1 cellular context compared by ENCODE assay signal in the genomic region with DNA sequence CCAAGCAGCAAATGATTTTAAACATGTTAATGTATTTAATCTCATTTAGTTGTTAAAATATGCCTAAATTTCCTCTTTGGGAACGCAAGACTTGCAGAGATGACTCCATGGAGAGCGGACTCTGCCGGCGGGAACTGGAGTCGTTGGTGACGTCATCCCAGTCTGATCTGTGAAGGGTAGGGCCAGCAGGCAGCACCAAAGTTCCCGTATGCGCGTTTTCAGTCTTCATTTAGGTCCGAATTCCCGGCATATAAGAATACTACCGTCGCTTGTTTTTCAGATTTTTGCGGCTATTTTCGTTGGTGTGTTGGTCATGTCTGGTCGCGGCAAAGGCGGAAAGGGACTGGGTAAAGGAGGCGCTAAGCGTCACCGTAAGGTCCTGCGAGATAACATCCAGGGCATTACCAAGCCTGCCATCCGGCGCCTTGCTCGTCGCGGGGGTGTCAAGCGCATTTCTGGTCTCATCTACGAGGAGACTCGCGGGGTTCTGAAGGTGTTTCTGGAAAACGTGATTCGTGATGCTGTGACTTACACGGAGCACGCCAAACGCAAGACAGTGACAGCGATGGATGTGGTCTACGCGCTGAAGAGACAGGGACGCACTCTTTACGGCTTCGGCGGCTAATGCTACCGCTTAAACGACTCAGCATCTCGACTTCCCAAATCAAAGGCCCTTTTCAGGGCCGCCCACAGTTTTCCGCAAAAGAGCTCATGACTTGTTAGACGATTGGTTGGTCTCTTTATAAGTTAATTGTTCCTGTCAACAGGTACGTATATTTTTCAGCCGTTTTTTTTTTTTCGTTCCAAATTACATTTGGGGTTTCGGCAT.
A peak's percentile ranks its signal among the peaks of the same experiment; 100 is the strongest.
TF ChIP-seq lines count a peak whose summit lies in the region.

No MANE protein-coding gene starts in this region.

TF ChIP-seq in HepG2, 621 proteins besides CTCF, POLR2A, EP300 and RAD21 (continued from another document and continues in another):
- TF ChIP-seq MYPOP (CRISPR knock-in tag; IDR thresholded peaks at IDR 0.05) (peak; percentile 94), PPARG (CRISPR knock-in tag; conservative IDR thresholded peaks at IDR 0.05) (0 out of 2 replicates have a peak, but pooled peaks have one; percentile 26), ATF7-NPFF (CRISPR knock-in tag; IDR thresholded peaks at IDR 0.05; ENCODE audit: low read depth) (peak; percentile 37; the same call in 1 of the 2 replicates), SYNCRIP (IDR thresholded peaks at IDR 0.05; ENCODE audit: insufficient read depth, low read depth, low read length) (no peak), ZNF263 (CRISPR knock-in tag; IDR thresholded peaks at IDR 0.05) (no peak; the same call in 1 of the 2 replicates), SCMH1 (CRISPR knock-in tag; IDR thresholded peaks at IDR 0.05; ENCODE audit: borderline replicate concordance) (no peak), GTF3A (CRISPR knock-in tag; conservative IDR thresholded peaks at IDR 0.05) (no peak), ZKSCAN5 (CRISPR knock-in tag; IDR thresholded peaks at IDR 0.05) (no peak), JARID2 (CRISPR knock-in tag; IDR thresholded peaks at IDR 0.05; ENCODE audit: insufficient replicate concordance) (no peak), DNMT3B (CRISPR knock-in tag; conservative IDR thresholded peaks at IDR 0.05) (peak; percentile 94), GZF1 (CRISPR knock-in tag; IDR thresholded peaks at IDR 0.05) (peak; percentile 80), NBN (conservative IDR thresholded peaks at IDR 0.05) (no peak), ZNF17 (CRISPR knock-in tag; IDR thresholded peaks at IDR 0.05) (no peak), KDM1A (CRISPR knock-in tag; IDR thresholded peaks at IDR 0.05) (no peak; the same call in 1 of the 2 replicates), ZNF737 (CRISPR knock-in tag; IDR thresholded peaks at IDR 0.05; ENCODE audit: borderline replicate concordance) (no peak; the same call in 1 of the 2 replicates), ZNF564 (CRISPR knock-in tag; IDR thresholded peaks at IDR 0.05) (no peak; the same call in 1 of the 2 replicates), SP4 (CRISPR knock-in tag; IDR thresholded peaks at IDR 0.05) (peak; percentile 45; the same call in 1 of the 2 replicates), TRAFD1 (CRISPR knock-in tag; IDR thresholded peaks at IDR 0.05; ENCODE audit: borderline replicate concordance) (no peak), ZNF275 (CRISPR knock-in tag; IDR thresholded peaks at IDR 0.05; ENCODE audit: borderline replicate concordance) (peak; percentile 66; the same call in 1 of the 2 replicates), ZNF446 (CRISPR knock-in tag; IDR thresholded peaks at IDR 0.05) (peak; percentile 46; the same call in 1 of the 2 replicates), ZNF674 (CRISPR knock-in tag; IDR thresholded peaks at IDR 0.05; ENCODE audit: low read depth) (0 out of 2 replicates have a peak, but pooled peaks have one; percentile 36), ZNF577 (CRISPR knock-in tag; IDR thresholded peaks at IDR 0.05; ENCODE audit: borderline replicate concordance, low read depth) (no peak), MZF1 (CRISPR knock-in tag; IDR thresholded peaks at IDR 0.05; ENCODE audit: borderline replicate concordance) (no peak), ZFP1 (CRISPR knock-in tag; IDR thresholded peaks at IDR 0.05) (no peak), TOPORS (CRISPR knock-in tag; IDR thresholded peaks at IDR 0.05) (peak; percentile 23; the same call in 1 of the 2 replicates), ZNF382 (CRISPR knock-in tag; IDR thresholded peaks at IDR 0.05; ENCODE audit: borderline replicate concordance) (no peak), ZNF225 (CRISPR knock-in tag; IDR thresholded peaks at IDR 0.05) (peak; percentile 69), ARID2 (CRISPR knock-in tag; IDR thresholded peaks at IDR 0.05; ENCODE audit: borderline replicate concordance) (0 out of 2 replicates have a peak, but pooled peaks have one; percentile 46), ZNF121 (CRISPR knock-in tag; IDR thresholded peaks at IDR 0.05) (no peak), ZNF629 (CRISPR knock-in tag; conservative IDR thresholded peaks at IDR 0.05) (no peak; the same call in 1 of the 2 replicates), ZNF430 (CRISPR knock-in tag; IDR thresholded peaks at IDR 0.05) (peak; percentile 84; the same call in 1 of the 2 replicates), HHEX (CRISPR knock-in tag; IDR thresholded peaks at IDR 0.05) (no peak), CREM (IDR thresholded peaks at IDR 0.05) (peak; percentile 97), CREM (CRISPR knock-in tag; IDR thresholded peaks at IDR 0.05) (peak; percentile 64; the same call in 1 of the 2 replicates), ZNF281 (CRISPR knock-in tag; IDR thresholded peaks at IDR 0.05; ENCODE audit: borderline replicate concordance) (no peak), ZNF720 (CRISPR knock-in tag; IDR thresholded peaks at IDR 0.05) (0 out of 2 replicates have a peak, but pooled peaks have one; percentile 19), GABPA (IDR thresholded peaks at IDR 0.05; ENCODE audit: low read depth, low read length) (no peak), GABPA (CRISPR knock-in tag; IDR thresholded peaks at IDR 0.05; ENCODE audit: low read depth) (peak; percentile 52; the same call in 1 of the 2 replicates), MAFK (conservative IDR thresholded peaks at IDR 0.05 in 1 of 2, IDR thresholded peaks at IDR 0.05 in 1 of 2; ENCODE audit: low read length in 2 of 2) (no peak), ZNF773 (CRISPR knock-in tag; IDR thresholded peaks at IDR 0.05; ENCODE audit: borderline replicate concordance) (peak; percentile 55; the same call in 1 of the 2 replicates), EEA1 (CRISPR knock-in tag; IDR thresholded peaks at IDR 0.05; ENCODE audit: borderline replicate concordance) (no peak), DPF2 (CRISPR knock-in tag; IDR thresholded peaks at IDR 0.05; ENCODE audit: borderline replicate concordance, low read depth) (no peak)
- TF ChIP-seq, protein P1, sequence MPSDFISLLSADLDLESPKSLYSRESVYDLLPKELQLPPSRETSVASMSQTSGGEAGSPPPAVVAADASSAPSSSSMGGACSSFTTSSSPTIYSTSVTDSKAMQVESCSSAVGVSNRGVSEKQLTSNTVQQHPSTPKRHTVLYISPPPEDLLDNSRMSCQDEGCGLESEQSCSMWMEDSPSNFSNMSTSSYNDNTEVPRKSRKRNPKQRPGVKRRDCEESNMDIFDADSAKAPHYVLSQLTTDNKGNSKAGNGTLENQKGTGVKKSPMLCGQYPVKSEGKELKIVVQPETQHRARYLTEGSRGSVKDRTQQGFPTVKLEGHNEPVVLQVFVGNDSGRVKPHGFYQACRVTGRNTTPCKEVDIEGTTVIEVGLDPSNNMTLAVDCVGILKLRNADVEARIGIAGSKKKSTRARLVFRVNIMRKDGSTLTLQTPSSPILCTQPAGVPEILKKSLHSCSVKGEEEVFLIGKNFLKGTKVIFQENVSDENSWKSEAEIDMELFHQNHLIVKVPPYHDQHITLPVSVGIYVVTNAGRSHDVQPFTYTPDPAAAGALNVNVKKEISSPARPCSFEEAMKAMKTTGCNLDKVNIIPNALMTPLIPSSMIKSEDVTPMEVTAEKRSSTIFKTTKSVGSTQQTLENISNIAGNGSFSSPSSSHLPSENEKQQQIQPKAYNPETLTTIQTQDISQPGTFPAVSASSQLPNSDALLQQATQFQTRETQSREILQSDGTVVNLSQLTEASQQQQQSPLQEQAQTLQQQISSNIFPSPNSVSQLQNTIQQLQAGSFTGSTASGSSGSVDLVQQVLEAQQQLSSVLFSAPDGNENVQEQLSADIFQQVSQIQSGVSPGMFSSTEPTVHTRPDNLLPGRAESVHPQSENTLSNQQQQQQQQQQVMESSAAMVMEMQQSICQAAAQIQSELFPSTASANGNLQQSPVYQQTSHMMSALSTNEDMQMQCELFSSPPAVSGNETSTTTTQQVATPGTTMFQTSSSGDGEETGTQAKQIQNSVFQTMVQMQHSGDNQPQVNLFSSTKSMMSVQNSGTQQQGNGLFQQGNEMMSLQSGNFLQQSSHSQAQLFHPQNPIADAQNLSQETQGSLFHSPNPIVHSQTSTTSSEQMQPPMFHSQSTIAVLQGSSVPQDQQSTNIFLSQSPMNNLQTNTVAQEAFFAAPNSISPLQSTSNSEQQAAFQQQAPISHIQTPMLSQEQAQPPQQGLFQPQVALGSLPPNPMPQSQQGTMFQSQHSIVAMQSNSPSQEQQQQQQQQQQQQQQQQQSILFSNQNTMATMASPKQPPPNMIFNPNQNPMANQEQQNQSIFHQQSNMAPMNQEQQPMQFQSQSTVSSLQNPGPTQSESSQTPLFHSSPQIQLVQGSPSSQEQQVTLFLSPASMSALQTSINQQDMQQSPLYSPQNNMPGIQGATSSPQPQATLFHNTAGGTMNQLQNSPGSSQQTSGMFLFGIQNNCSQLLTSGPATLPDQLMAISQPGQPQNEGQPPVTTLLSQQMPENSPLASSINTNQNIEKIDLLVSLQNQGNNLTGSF (CRISPR knock-in tag; IDR thresholded peaks at IDR 0.05): peak; percentile 96
- TF ChIP-seq, protein P2, sequence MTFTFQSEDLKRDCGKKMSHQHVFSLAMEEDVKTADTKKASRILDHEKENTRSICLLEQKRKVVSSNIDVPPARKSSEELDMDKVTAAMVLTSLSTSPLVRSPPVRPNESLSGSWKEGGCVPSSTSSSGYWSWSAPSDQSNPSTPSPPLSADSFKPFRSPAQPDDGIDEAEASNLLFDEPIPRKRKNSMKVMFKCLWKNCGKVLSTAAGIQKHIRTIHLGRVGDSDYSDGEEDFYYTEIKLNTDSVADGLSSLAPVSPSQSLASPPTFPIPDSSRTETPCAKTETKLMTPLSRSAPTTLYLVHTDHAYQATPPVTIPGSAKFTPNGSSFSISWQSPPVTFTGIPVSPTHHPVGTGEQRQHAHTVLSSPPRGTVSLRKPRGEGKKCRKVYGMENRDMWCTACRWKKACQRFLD (CRISPR knock-in tag; IDR thresholded peaks at IDR 0.05; ENCODE audit: borderline replicate concordance): no peak
- TF ChIP-seq, protein P3, sequence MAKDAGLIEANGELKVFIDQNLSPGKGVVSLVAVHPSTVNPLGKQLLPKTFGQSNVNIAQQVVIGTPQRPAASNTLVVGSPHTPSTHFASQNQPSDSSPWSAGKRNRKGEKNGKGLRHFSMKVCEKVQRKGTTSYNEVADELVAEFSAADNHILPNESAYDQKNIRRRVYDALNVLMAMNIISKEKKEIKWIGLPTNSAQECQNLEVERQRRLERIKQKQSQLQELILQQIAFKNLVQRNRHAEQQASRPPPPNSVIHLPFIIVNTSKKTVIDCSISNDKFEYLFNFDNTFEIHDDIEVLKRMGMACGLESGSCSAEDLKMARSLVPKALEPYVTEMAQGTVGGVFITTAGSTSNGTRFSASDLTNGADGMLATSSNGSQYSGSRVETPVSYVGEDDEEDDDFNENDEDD (CRISPR knock-in tag; IDR thresholded peaks at IDR 0.05; ENCODE audit: borderline replicate concordance): peak; percentile 89; the same call in 1 of the 2 replicates
- TF ChIP-seq, protein P4, sequence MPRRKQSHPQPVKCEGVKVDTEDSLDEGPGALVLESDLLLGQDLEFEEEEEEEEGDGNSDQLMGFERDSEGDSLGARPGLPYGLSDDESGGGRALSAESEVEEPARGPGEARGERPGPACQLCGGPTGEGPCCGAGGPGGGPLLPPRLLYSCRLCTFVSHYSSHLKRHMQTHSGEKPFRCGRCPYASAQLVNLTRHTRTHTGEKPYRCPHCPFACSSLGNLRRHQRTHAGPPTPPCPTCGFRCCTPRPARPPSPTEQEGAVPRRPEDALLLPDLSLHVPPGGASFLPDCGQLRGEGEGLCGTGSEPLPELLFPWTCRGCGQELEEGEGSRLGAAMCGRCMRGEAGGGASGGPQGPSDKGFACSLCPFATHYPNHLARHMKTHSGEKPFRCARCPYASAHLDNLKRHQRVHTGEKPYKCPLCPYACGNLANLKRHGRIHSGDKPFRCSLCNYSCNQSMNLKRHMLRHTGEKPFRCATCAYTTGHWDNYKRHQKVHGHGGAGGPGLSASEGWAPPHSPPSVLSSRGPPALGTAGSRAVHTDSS (CRISPR knock-in tag; conservative IDR thresholded peaks at IDR 0.05): 0 out of 2 replicates have a peak, but pooled peaks have one; percentile 22
